In genomic region chrX:135595543-135595942, GRCh38 we compare ENCODE assay signal across 22 cellular contexts.
"Had no signal": no experiment of that assay in that cellular context is flagged by ENCODE, and none has a peak within 500 bp of the region (broad histone marks: within the 10 kb centered on the region; RNA-seq: fewer than 3 reads in every experiment).

No MANE protein-coding gene starts in this region.

- H3K9me3 Mint-ChIP-seq: dendritic cell treated with granulocyte-macrophage colony-stimulating factor and Interleukin-4, amounts not matched to agents 40 ng/mL and 50 ng/mL, for 4 days; immature natural killer cell; naive thymus-derived CD4-positive, alpha-beta T cell had no signal

- H2AFZ ChIP-seq: hepatocyte had no signal

- H3K4me1 Mint-ChIP-seq: immature natural killer cell, mesothelial cell of epicardium had no signal

- ATAC-seq: gastroesophageal sphincter; left ventricle myocardium superior; lower lobe of right lung; naive thymus-derived CD4-positive, alpha-beta T cell had no signal

- H3K36me3 ChIP-seq: colonic mucosa, esophagus muscularis mucosa, gastroesophageal sphincter, heart left ventricle, left lung, lower lobe of right lung had no signal

- H3K79me2 ChIP-seq: hepatocyte had no signal

- FAIRE-seq: endothelial cell of umbilical vein, frontal cortex, kidney had no signal

- DNase-seq: colonic mucosa; cortex of kidney; effector memory CD4-positive, alpha-beta T cell; foreskin keratinocyte; heart left ventricle; hypothalamus; immature natural killer cell; islet precursor cell; kidney; kidney glomerular epithelial cell; left lung; left ventricle myocardium superior; lower lobe of right lung; mesenchymal stem cell; naive thymus-derived CD4-positive, alpha-beta T cell had no signal

- H3K4me1 ChIP-seq: colonic mucosa, esophagus muscularis mucosa, foreskin keratinocyte, gastroesophageal sphincter, heart left ventricle, left lung, lower lobe of right lung had no signal

- H3K27me3 ChIP-seq: colonic mucosa, esophagus muscularis mucosa, foreskin keratinocyte, gastroesophageal sphincter, hepatocyte, left lung had no signal

- H3K27ac Mint-ChIP-seq: dendritic cell treated with granulocyte-macrophage colony-stimulating factor and Interleukin-4, amounts not matched to agents 40 ng/mL and 50 ng/mL, for 4 days; immature natural killer cell; mesothelial cell of epicardium; naive thymus-derived CD4-positive, alpha-beta T cell had no signal

- H3K9me3 ChIP-seq: colonic mucosa, esophagus muscularis mucosa, gastroesophageal sphincter, heart left ventricle, left lung, lower lobe of right lung had no signal

- H3K36me3 Mint-ChIP-seq: immature natural killer cell; mesothelial cell of epicardium; naive thymus-derived CD4-positive, alpha-beta T cell had no signal

- H3K4me2 ChIP-seq: hepatocyte had no signal

- H3K4me3 Mint-ChIP-seq: dendritic cell treated with granulocyte-macrophage colony-stimulating factor and Interleukin-4, amounts not matched to agents 40 ng/mL and 50 ng/mL, for 4 days; immature natural killer cell; mesothelial cell of epicardium; naive thymus-derived CD4-positive, alpha-beta T cell had no signal

- H3K4me3 ChIP-seq: colonic mucosa, esophagus muscularis mucosa, gastroesophageal sphincter, heart left ventricle, hepatocyte, left lung, lower lobe of right lung had no signal

- H3K27ac ChIP-seq: colonic mucosa, esophagus muscularis mucosa, foreskin keratinocyte, gastroesophageal sphincter, heart left ventricle, hepatocyte, left lung, lower lobe of right lung had no signal
